21 cellular contexts compared by ENCODE assay signal in genomic region chr3:2468816-2469215, GRCh38.
"Had no signal": no experiment of that assay in that cellular context is flagged by ENCODE, and none has a peak within 500 bp of the region (broad histone marks: within the 10 kb centered on the region; RNA-seq: fewer than 3 reads in every experiment).

No MANE protein-coding gene starts in this region.

- H3K4me3 ChIP-seq: lower lobe of right lung, prostate gland, right atrium auricular region, smooth muscle cell, stomach, thyroid gland had no signal

- H3K4me2 ChIP-seq: smooth muscle cell had no signal

- H3K4me1 ChIP-seq: lower lobe of right lung, prostate gland, stomach had no signal

- H3K27ac ChIP-seq: lower lobe of right lung, prostate gland, right atrium auricular region, stomach, thyroid gland had no signal

- H3K27me3 ChIP-seq: right atrium auricular region, stomach, thyroid gland had no signal

- ATAC-seq: left ventricle myocardium superior; lower lobe of right lung; naive thymus-derived CD8-positive, alpha-beta T cell; sciatic nerve; stimulated activated effector memory CD8-positive, alpha-beta T cell treated with anti-CD3 and anti-CD28 coated beads, Interleukin-12 subunit alpha, Interleukin-12 subunit beta, amount 100 ng/mL, for 72 hours had no signal

- DNase-seq: cortex of kidney; hypothalamus; immature natural killer cell; islet precursor cell; left ventricle myocardium superior; lower lobe of right lung; naive thymus-derived CD8-positive, alpha-beta T cell; nephron progenitor cell; nucleus accumbens; stimulated activated CD4-positive, alpha-beta T cell treated with anti-CD3 and anti-CD28 coated beads, Interleukin-12 subunit alpha, Interleukin-12 subunit beta, amount 100 ng/mL, for 4 hours; stimulated activated CD4-positive, alpha-beta T cell treated with anti-CD3 and anti-CD28 coated beads, Interleukin-1b, Interleukin-23, amount 100 ng/mL, for 48 hours; stimulated activated CD4-positive, alpha-beta T cell treated with anti-CD3 and anti-CD28 coated beads, Interleukin-4, amount 100 ng/mL, for 24 hours; stimulated activated naive CD4-positive, alpha-beta T cell treated with Interleukin-2 at 50 U/mL for 16 hours; stomach; thyroid gland; trophoblast cell had no signal

- H3K36me3 ChIP-seq: lower lobe of right lung, prostate gland, right atrium auricular region, stomach, thyroid gland had no signal

- H3K9me3 ChIP-seq: lower lobe of right lung, prostate gland, right atrium auricular region, stomach, thyroid gland had no signal
